9 cellular contexts compared by ENCODE assay signal in the genomic region with DNA sequence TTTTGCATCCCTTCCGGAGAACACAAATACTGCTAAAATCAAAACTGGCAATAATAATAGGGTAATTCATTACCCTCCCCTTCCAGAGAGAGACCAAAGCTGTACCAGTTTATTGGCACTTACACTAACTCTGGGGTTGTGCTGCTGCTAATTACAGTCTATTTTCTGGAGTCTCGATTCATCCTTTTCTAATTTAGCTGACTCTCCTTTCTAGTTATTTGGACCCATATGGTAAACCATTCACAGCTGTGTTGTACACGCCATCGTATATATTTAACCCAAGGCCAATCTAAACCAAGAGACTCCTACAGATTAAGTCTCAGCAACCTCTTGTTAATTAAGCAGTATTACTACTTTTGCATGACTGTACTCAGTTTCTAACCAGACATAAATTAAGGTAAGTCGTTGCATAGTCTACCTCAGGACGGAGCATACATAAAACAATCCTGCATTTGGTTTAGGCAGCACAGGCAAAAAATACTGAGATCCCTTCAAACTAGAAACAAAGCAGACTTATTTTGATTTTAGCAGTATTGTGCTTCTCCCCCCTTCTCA. TPM values are rescaled to one million over a fixed set of nuclear protein-coding genes. Genes with fewer than 3 reads are reported as not detected.
DNase-seq lines count a peak whose midpoint lies in the region; ATAC-seq and TF ChIP-seq lines count a peak whose summit lies in the region.
"Had no signal": no experiment of that assay in that cellular context is flagged by ENCODE, and none has a peak within 500 bp of the region (broad histone marks: within the 10 kb centered on the region; RNA-seq: fewer than 3 reads in every experiment).

No MANE protein-coding gene starts in this region.

- H3K27ac ChIP-seq in right atrium auricular region (peak overlapping the region; percentile 79 to 80), neural progenitor cell (no peak overlapping the region)

- peaks cover 50% of the 10 kb centered on the region for H3K36me3 Mint-ChIP-seq in central memory CD8-positive, alpha-beta T cell (ENCODE audit: insufficient read depth)
- H3K36me3 Mint-ChIP-seq in neural progenitor cell, result peaks cover 7% of the 10 kb centered on the region

- no peak for ATAC-seq in central memory CD8-positive, alpha-beta T cell (replicated peaks; ENCODE audit: extremely low read depth, poor library complexity, severe bottlenecking)

- peak overlapping the region; percentile 69 for H3K27ac Mint-ChIP-seq in central memory CD8-positive, alpha-beta T cell (ENCODE audit: low read depth)
- H3K27ac Mint-ChIP-seq in neural progenitor cell, result peak overlapping the region; percentile 93

- peaks cover 33% of the 10 kb centered on the region for H3K4me1 Mint-ChIP-seq in central memory CD8-positive, alpha-beta T cell
- peaks cover 73% of the 10 kb centered on the region for H3K4me1 Mint-ChIP-seq in neural progenitor cell

- H3K9me3 Mint-ChIP-seq in central memory CD8-positive, alpha-beta T cell, result no peaks in the 10 kb centered on the region
- no peaks in the 10 kb centered on the region for H3K9me3 Mint-ChIP-seq in neural progenitor cell

- H3K9me3 ChIP-seq in right atrium auricular region (no peaks in the 10 kb centered on the region), neural progenitor cell (ENCODE audit: low read depth) (no peaks in the 10 kb centered on the region)

- H3K9ac ChIP-seq in neural progenitor cell, result no peak overlapping the region

- no peaks in the 10 kb centered on the region for H4K20me1 ChIP-seq in neural progenitor cell (ENCODE audit: low read depth)

- H3K36me3 ChIP-seq in right atrium auricular region (peaks cover 20% of the 10 kb centered on the region), neural progenitor cell (no peaks in the 10 kb centered on the region)

- H2AFZ ChIP-seq in neural progenitor cell (replicated peaks), result no peak overlapping the region

- H3K79me2 ChIP-seq in neural progenitor cell (ENCODE audit: low read depth), result no peaks in the 10 kb centered on the region

- H3K4me3 ChIP-seq in right atrium auricular region (no peak overlapping the region), neural progenitor cell (no peak overlapping the region)

- DNase-seq in right atrium auricular region (ENCODE audit: low spot score) (no peak), cardiac septum (ENCODE audit: low spot score) (no peak), neural progenitor cell (ENCODE audit: low spot score) (no peak), SHP77 (lab: John Stamatoyannopoulos, UW) (no peak), midbrain (lab: John Stamatoyannopoulos, UW) (no peak), activated gamma-delta T cell treated with Interleukin-2 at 50 U/mL for 16 hours (no peak), head of caudate nucleus (no peak)
- DNase-seq in central memory CD8-positive, alpha-beta T cell (ENCODE audit: low spot score in 2 of 2), result no peak
- DNase-seq: T-helper 1 cell had no signal

- H3K4me3 Mint-ChIP-seq in central memory CD8-positive, alpha-beta T cell, result no peak overlapping the region
- H3K4me3 Mint-ChIP-seq in neural progenitor cell, result no peak overlapping the region

- TF ChIP-seq CTCF in right atrium auricular region (IDR thresholded peaks at IDR 0.05) (no peak), neural progenitor cell (IDR thresholded peaks at IDR 0.05) (no peak)

- H3K27me3 ChIP-seq in right atrium auricular region (no peaks in the 10 kb centered on the region), neural progenitor cell (peaks cover 53% of the 10 kb centered on the region)

- peak overlapping the region; percentile 11 for H3K4me2 ChIP-seq in neural progenitor cell

- H3K27me3 Mint-ChIP-seq in central memory CD8-positive, alpha-beta T cell, result no peaks in the 10 kb centered on the region
- H3K27me3 Mint-ChIP-seq in neural progenitor cell (ENCODE audit: insufficient read depth, low read depth), result peaks cover 2% of the 10 kb centered on the region

- intact Hi-C loops in cardiac septum (cut with DNase I) (no loop called here), head of caudate nucleus (cut with DNase I) (no loop called here)

- peaks cover 0 to 87% of the 10 kb centered on the region in 2 donors for H3K4me1 ChIP-seq in right atrium auricular region
- H3K4me1 ChIP-seq in neural progenitor cell, result peaks cover 30% of the 10 kb centered on the region

- no peaks in the 10 kb centered on the region for H3F3A ChIP-seq in neural progenitor cell (ENCODE audit: low read depth)

RNA-seq across cellular contexts. Expression of a gene that starts 22.5 kb away (rescaled TPM):
- total RNA-seq in right atrium auricular region, result 100 to 1,000 TPM; 214 to 388 TPM
- total RNA-seq in cardiac septum, result 177 TPM
- 20.1 and 21.8 TPM in 2 replicates for total RNA-seq in neural progenitor cell (ENCODE audit: low replicate concordance)
